In the genomic region with DNA sequence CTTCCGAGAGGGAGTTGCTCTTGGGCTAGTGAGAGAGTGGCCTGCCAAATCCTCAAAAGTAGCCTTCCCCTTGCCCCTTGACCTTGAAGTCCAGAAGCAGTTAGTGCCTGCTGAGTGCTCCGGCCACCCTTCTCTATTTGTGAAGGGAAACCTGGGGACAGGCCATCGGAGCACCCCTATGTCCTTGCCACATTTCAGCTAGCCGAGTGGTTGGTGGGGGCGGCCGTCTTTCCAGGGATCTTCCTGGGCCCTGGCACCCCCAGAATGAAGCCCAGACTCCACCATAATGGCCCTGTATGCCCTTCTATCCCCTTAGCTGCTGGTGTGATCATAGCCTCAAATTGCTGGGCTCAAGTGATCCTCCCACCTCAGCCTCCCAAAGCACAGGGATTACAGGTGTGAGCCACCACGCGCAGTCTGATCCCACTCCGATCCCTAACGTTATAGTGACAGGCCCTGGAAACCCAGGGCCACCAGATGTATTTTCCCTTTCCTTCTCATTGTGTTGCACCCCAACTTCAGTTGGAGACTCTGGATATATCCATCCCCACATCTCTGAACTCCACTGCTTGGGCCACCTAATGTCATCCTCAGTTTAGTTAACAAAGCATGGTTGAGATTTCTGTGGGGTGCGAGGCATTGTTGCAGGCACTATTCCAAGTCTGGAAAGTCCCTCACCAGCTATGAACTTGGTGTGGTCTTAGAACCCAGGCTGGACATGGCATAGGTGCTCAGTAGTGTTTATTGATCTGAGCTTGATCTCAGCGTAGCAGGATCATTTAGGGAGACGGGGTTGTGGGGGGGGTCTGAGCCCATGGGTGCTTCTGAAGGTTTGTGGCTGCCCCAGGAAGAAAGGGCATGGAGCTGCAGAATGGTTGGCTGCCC, we compare ENCODE assay signal across 8 cellular contexts. TPM values are rescaled to one million over a fixed set of nuclear protein-coding genes. Genes with fewer than 3 reads are reported as not detected.
DNase-seq lines count a peak whose midpoint lies in the region; FAIRE-seq and TF ChIP-seq lines count a peak whose summit lies in the region.

No MANE protein-coding gene starts in this region.

- peaks cover 44% of the 10 kb centered on the region for H3K4me1 Mint-ChIP-seq in neural crest cell

- H3K79me1 ChIP-seq in H1 (ENCODE audit: low read depth, low read length): peaks cover 14% of the 10 kb centered on the region

- H3K9me3 Mint-ChIP-seq in neural crest cell: no peaks in the 10 kb centered on the region

- no peak overlapping the region; the same call in 1 of the 2 replicates for H2AK5ac ChIP-seq in H1 (ENCODE audit: low read depth, low read length)

- no peak overlapping the region for H3K23ac ChIP-seq in H1 (ENCODE audit: insufficient read length)

- H3F3A ChIP-seq in OCI-LY1 (ENCODE audit: insufficient read depth, low read length): no peaks in the 10 kb centered on the region; the same call in 1 of the 2 replicates

- CTCF ChIA-PET in H1 (lab: Charles Lee; ENCODE audit: partially characterized antibody): interaction anchor here (1.4 to 38.4 kb wide), 4 partner anchors 4 to 77 kb away, joined by 4 to 1263 read pairs (median 456); partner anchors contain the start of gene TSPAN14

- H3K27ac Mint-ChIP-seq in neural crest cell (ENCODE audit: unreplicated experiment): peak overlapping the region; percentile 98

- H3K36me3 Mint-ChIP-seq in neural crest cell (ENCODE audit: low read depth): no peaks in the 10 kb centered on the region

- FAIRE-seq in H1 (lab: Jason Lieb, UNC): no peak

- peaks cover 9% of the 10 kb centered on the region; the same call in 1 of the 2 replicates for H3K23me2 ChIP-seq in H1 (ENCODE audit: low read depth, low read length)

- H3K4ac ChIP-seq in H1 (replicated peaks; ENCODE audit: insufficient read length, low read depth, low read length): peak overlapping the region; percentile 30

- peak overlapping the region; percentile 93 to 100 (median 99) for H3K4me2 ChIP-seq in BLaER1 treated with 17β-estradiol and CSF1 and Interleukin-3, amounts not matched to agents 10 nM and 100 nM
- H3K4me2 ChIP-seq in OCI-LY1 (ENCODE audit: low read length) (peak overlapping the region; percentile 97), H1 (ENCODE audit: insufficient read depth in 1 of 2, low read depth in 2 of 2, low read length in 2 of 2) (peak overlapping the region; percentile 77 to 81)

- no peak overlapping the region for H2BK15ac ChIP-seq in H1 (ENCODE audit: low read length)

- TF ChIP-seq CTCF in OCI-LY1 (IDR thresholded peaks at IDR 0.05; ENCODE audit: low read length) (no peak), H1 (IDR thresholded peaks at IDR 0.05; ENCODE audit: control extremely low read depth in 1 of 3, insufficient read depth in 1 of 3, low read depth in 1 of 3, low read length in 3 of 3) (no peak), neural crest cell (conservative IDR thresholded peaks at IDR 0.05) (no peak)

- peaks cover 8 to 21% (median 12%) of the 10 kb centered on the region in 11 experiments for H3K9me3 ChIP-seq in BLaER1 treated with 17β-estradiol and CSF1 and Interleukin-3, amounts not matched to agents 10 nM and 100 nM (replicated peaks in 1 of 11)
- no peaks in the 10 kb centered on the region for H3K9me3 ChIP-seq in OCI-LY1 (ENCODE audit: low read length)
- H3K9me3 ChIP-seq in H1 (ENCODE audit: insufficient read depth in 2 of 2, low read depth in 1 of 2, low read length in 1 of 2): no peaks in the 10 kb centered on the region

- peaks cover 50% of the 10 kb centered on the region for H3K79me2 ChIP-seq in OCI-LY1 (ENCODE audit: insufficient read depth, low read length)
- peaks cover 16 to 55% of the 10 kb centered on the region in 2 experiments for H3K79me2 ChIP-seq in H1 (ENCODE audit: control insufficient read depth in 1 of 2, insufficient read depth in 2 of 2, low read length in 2 of 2)

- H4K8ac ChIP-seq in H1 (ENCODE audit: extremely low read depth, insufficient read depth, low read length): peak overlapping the region; percentile 3; the same call in 1 of the 2 replicates

- no peak overlapping the region for H2BK20ac ChIP-seq in H1 (ENCODE audit: low read length)

- no peak overlapping the region for H3K18ac ChIP-seq in H1 (ENCODE audit: extremely low read depth, low read length)

- no peak overlapping the region for H2BK12ac ChIP-seq in H1 (ENCODE audit: low read depth, low read length)

- peak overlapping the region; percentile 35; the same call in 1 of the 2 replicates for H2BK5ac ChIP-seq in H1 (ENCODE audit: low read depth, low read length)

- H3K9me2 ChIP-seq in OCI-LY1 (ENCODE audit: low read depth, low read length): no peaks in the 10 kb centered on the region

- no peak for TF ChIP-seq EP300 in H1 (IDR thresholded peaks at IDR 0.05; ENCODE audit: borderline replicate concordance in 1 of 2, low read depth in 2 of 2, low read length in 2 of 2)

- 78% methylated on average over 13 of the region's 13 CpGs; no CpG with 5 or more reads in 1 of the 2 experiments for WGBS in H1 (ENCODE audit: extremely low coverage in 1 of 2, insufficient coverage in 1 of 2, insufficient read length in 1 of 2, insufficient replicate concordance in 2 of 2, low coverage in 1 of 2, low lambda C conversion rate in 2 of 2, missing lambda C conversion rate in 1 of 2), 2 experiments

- POLR2A ChIA-PET in H1 (lab: Charles Lee; ENCODE audit: partially characterized antibody): interaction anchor here (0.6 to 1.2 kb wide), 4 partner anchors 9 to 52 kb away, joined by 3 to 5 read pairs (median 3); no protein-coding TSS in a partner anchor

- peaks cover 0 to 52% (median 16%) of the 10 kb centered on the region in 11 experiments; a peak in 16 of 22 replicates for H3K36me3 ChIP-seq in BLaER1 treated with 17β-estradiol and CSF1 and Interleukin-3, amounts not matched to agents 10 nM and 100 nM
- H3K36me3 ChIP-seq in OCI-LY1 (ENCODE audit: insufficient read depth, low read length) (no peaks in the 10 kb centered on the region; the same call in 1 of the 2 replicates), H1 (ENCODE audit: control insufficient read depth in 2 of 4, insufficient read depth in 4 of 4, low read length in 3 of 4) (no peaks in the 10 kb centered on the region)

- H3K14ac ChIP-seq in H1 (ENCODE audit: insufficient read length): no peak overlapping the region

- no peak overlapping the region for H2AFZ ChIP-seq in OCI-LY1 (ENCODE audit: low read length)
- H2AFZ ChIP-seq in H1 (ENCODE audit: low read length): no peak overlapping the region

- H3K27ac ChIP-seq in BLaER1 treated with 17β-estradiol and CSF1 and Interleukin-3, amounts not matched to agents 10 nM and 100 nM: peak overlapping the region; percentile 96 to 100 (median 98)
- H3K27ac ChIP-seq in OCI-LY1 (ENCODE audit: low read depth, low read length, poor library complexity, severe bottlenecking) (peak overlapping the region; percentile 30), H1 (ENCODE audit: low read depth, low read length) (no peak overlapping the region; the same call in 1 of the 2 replicates)

- no peak overlapping the region for H3K56ac ChIP-seq in H1 (replicated peaks; ENCODE audit: insufficient read length, low read depth, low read length)

- peak overlapping the region; percentile 96 for H3K4me3 Mint-ChIP-seq in neural crest cell

- no peak overlapping the region for H2BK120ac ChIP-seq in H1 (replicated peaks; ENCODE audit: low read depth, low read length)

- no peak overlapping the region for H4K5ac ChIP-seq in H1 (ENCODE audit: insufficient read length, low read depth, low read length)

- peak overlapping the region; percentile 98 to 100 (median 100) for H3K4me3 ChIP-seq in BLaER1 treated with 17β-estradiol and CSF1 and Interleukin-3, amounts not matched to agents 10 nM and 100 nM
- peak overlapping the region; percentile 98 for H3K4me3 ChIP-seq in OCI-LY1 (ENCODE audit: low read depth, low read length, poor library complexity, severe bottlenecking)
- H3K4me3 ChIP-seq in H1 (ENCODE audit: extremely low read depth in 1 of 4, insufficient read depth in 2 of 4, low read depth in 3 of 4, low read length in 4 of 4): peak overlapping the region; percentile 71 to 98 (median 85)

- H3K4me1 ChIP-seq in BLaER1 treated with 17β-estradiol and CSF1 and Interleukin-3, amounts not matched to agents 10 nM and 100 nM: peaks cover 63 to 80% (median 74%) of the 10 kb centered on the region in 10 experiments
- H3K4me1 ChIP-seq in OCI-LY1 (ENCODE audit: insufficient read depth, low read length, severe bottlenecking): peaks cover 55% of the 10 kb centered on the region
- peaks cover 28 to 37% (median 33%) of the 10 kb centered on the region in 4 experiments for H3K4me1 ChIP-seq in H1 (replicated peaks in 1 of 4; ENCODE audit: control insufficient read depth in 3 of 4, insufficient read depth in 4 of 4, low read length in 3 of 4)

- no peak for TF ChIP-seq RAD21 in H1 (IDR thresholded peaks at IDR 0.05 in 1 of 2, conservative IDR thresholded peaks at IDR 0.05 in 1 of 2; ENCODE audit: low read depth in 2 of 2, low read length in 2 of 2)

- peaks cover 55 to 64% (median 58%) of the 10 kb centered on the region in 11 experiments for H4K20me1 ChIP-seq in BLaER1 treated with 17β-estradiol and CSF1 and Interleukin-3, amounts not matched to agents 10 nM and 100 nM
- H4K20me1 ChIP-seq in OCI-LY1 (ENCODE audit: insufficient read depth, low read length) (no peaks in the 10 kb centered on the region), H1 (replicated peaks in 1 of 2; ENCODE audit: control insufficient read depth in 1 of 2, insufficient read depth in 2 of 2, low read length in 2 of 2) (peaks cover 21 to 40% of the 10 kb centered on the region in 2 experiments)

- no peak for TF ChIP-seq POLR2A in H1 (IDR thresholded peaks at IDR 0.05; ENCODE audit: control extremely low read depth in 1 of 2, low read depth in 2 of 2, low read length in 2 of 2)

- DNase-seq in H1 (ENCODE audit: low read depth in 1 of 2, low spot score in 2 of 2) (no peak), neural crest cell (ENCODE audit: low read depth, low spot score) (no peak), iPS-NIHi11 (ENCODE audit: low spot score) (no peak), NCI-H187 (lab: John Stamatoyannopoulos, UW) (no peak), AG08396 (ENCODE audit: low spot score) (no peak), NCI-H2107 treated with DMSO at 0.1 percent for 48 hours (lab: John Stamatoyannopoulos, UW; ENCODE audit: unreplicated experiment) (no peak)

- no peaks in the 10 kb centered on the region for H3K27me3 ChIP-seq in BLaER1 treated with 17β-estradiol and CSF1 and Interleukin-3, amounts not matched to agents 10 nM and 100 nM
- H3K27me3 ChIP-seq in OCI-LY1 (ENCODE audit: insufficient read depth, low read length) (peaks cover 3% of the 10 kb centered on the region; the same call in 1 of the 2 replicates), H1 (replicated peaks in 1 of 4; ENCODE audit: control insufficient read depth in 3 of 4, extremely low read depth in 1 of 4, insufficient read depth in 3 of 4, low read length in 3 of 4) (peaks cover 0 to 4% (median 0%) of the 10 kb centered on the region in 4 experiments; a peak in 2 of 7 replicates)

- H3K9ac ChIP-seq in BLaER1 treated with 17β-estradiol and CSF1 and Interleukin-3, amounts not matched to agents 10 nM and 100 nM: peak overlapping the region; percentile 99 to 100 (median 100)
- H3K9ac ChIP-seq in OCI-LY1 (ENCODE audit: low read length) (peak overlapping the region; percentile 88), H1 (replicated peaks in 1 of 4; ENCODE audit: extremely low read depth in 1 of 4, low read depth in 3 of 4, low read length in 3 of 4) (peak overlapping the region in 3 of 4 experiments; percentile 35 to 83 (median 72); a peak in 5 of 7 replicates)

- H3K27me3 Mint-ChIP-seq in neural crest cell (ENCODE audit: low read depth): peaks cover 2% of the 10 kb centered on the region

- H4K91ac ChIP-seq in H1 (replicated peaks; ENCODE audit: insufficient read length, low read length): no peak overlapping the region

RNA-seq across cellular contexts. Expression of gene TSPAN14, which starts 1.6 kb away (rescaled TPM):
- total RNA-seq in H1 (2021; fragmentation: NEBNext Ultra II Directional; extraction: Animal tissue kit (Norgen Biotek cat#: 25700)): 57.8 and 57.9 TPM in 2 replicates
- polyA plus RNA-seq in H1 (2011; rRNA removed): 47.4 and 54.7 TPM in 2 replicates
- 38.1 TPM for polyA plus RNA-seq in H1 (2011; cell fraction: cytosol; rRNA removed)
- polyA plus RNA-seq in H1 (2011; cell fraction: nucleus; rRNA removed): 50.9 TPM
- polyA plus RNA-seq in H1 (2012, experiment 1 of 2): 43.5 to 60.8 TPM (median 54.3 TPM) in 4 replicates
- 45.7 TPM for polyA plus RNA-seq in H1 (2012, experiment 2 of 2)
- polyA plus RNA-seq in H1 (2013, experiment 1 of 2): 39.1 TPM
- polyA plus RNA-seq in H1 (2013, experiment 2 of 2): 41.9 TPM
- 35.5 and 41.7 TPM in 2 replicates for polyA minus RNA-seq in H1 (2011; rRNA and poly(A)+ RNA removed)
- 29.9 TPM for polyA minus RNA-seq in H1 (2011; cell fraction: cytosol; rRNA and poly(A)+ RNA removed)
- polyA minus RNA-seq in H1 (2011; cell fraction: nucleus; rRNA and poly(A)+ RNA removed): 26.0 TPM
- 140 and 144 TPM in 2 replicates for total RNA-seq in neural crest cell

RNA-seq across cellular contexts. Expression of gene PRXL2A, which starts 47.4 kb away (rescaled TPM):
- total RNA-seq in H1 (2021; fragmentation: NEBNext Ultra II Directional; extraction: Animal tissue kit (Norgen Biotek cat#: 25700)): 58.3 and 60.1 TPM in 2 replicates
- 9.7 and 13.4 TPM in 2 replicates for polyA plus RNA-seq in H1 (2011; rRNA removed)
- polyA plus RNA-seq in H1 (2011; cell fraction: cytosol; rRNA removed): 24.7 TPM
- 12.5 TPM for polyA plus RNA-seq in H1 (2011; cell fraction: nucleus; rRNA removed)
- 36.0 to 47.0 TPM (median 41.3 TPM) in 4 replicates for polyA plus RNA-seq in H1 (2012, experiment 1 of 2)
- polyA plus RNA-seq in H1 (2012, experiment 2 of 2): 12.7 TPM
- polyA plus RNA-seq in H1 (2013, experiment 1 of 2): 48.4 TPM
- 52.5 TPM for polyA plus RNA-seq in H1 (2013, experiment 2 of 2)
- polyA minus RNA-seq in H1 (2011; rRNA and poly(A)+ RNA removed): 10.4 and 12.3 TPM in 2 replicates
- polyA minus RNA-seq in H1 (2011; cell fraction: cytosol; rRNA and poly(A)+ RNA removed): 9.0 TPM
- 12.0 TPM for polyA minus RNA-seq in H1 (2011; cell fraction: nucleus; rRNA and poly(A)+ RNA removed)
- total RNA-seq in neural crest cell: 156 and 161 TPM in 2 replicates
